20 cellular contexts compared by ENCODE assay signal in the genomic region with DNA sequence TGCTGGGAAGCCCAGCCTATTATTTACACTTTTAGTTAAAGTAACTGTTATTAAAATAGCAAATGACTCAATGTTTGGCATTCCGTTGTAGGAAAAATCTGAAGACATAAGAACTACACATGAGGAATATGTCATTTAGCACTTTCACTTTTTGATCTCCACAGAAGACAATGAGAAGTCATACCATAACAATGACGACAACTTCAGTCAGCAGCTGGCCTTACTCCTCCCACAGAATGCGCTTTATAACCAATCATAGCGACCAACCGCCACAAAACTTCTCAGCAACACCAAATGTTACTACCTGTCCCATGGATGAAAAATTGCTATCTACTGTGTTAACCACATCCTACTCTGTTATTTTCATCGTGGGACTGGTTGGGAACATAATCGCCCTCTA. TPM values are rescaled to one million over a fixed set of nuclear protein-coding genes. Genes with fewer than 3 reads are reported as not detected.
DNase-seq lines count a peak whose midpoint lies in the region; TF ChIP-seq lines count a peak whose summit lies in the region.
"Had no signal": no experiment of that assay in that cellular context is flagged by ENCODE, and none has a peak within 500 bp of the region (broad histone marks: within the 10 kb centered on the region; RNA-seq: fewer than 3 reads in every experiment).

No MANE protein-coding gene starts in this region.

- H3K4me3 ChIP-seq in AG10803 (ENCODE audit: low read length), result no peak overlapping the region
- H3K4me3 ChIP-seq in fibroblast of pulmonary artery (replicated peaks; ENCODE audit: low read depth, low read length), result no peak overlapping the region
- H3K4me3 ChIP-seq: body of pancreas, right atrium auricular region had no signal

- no peak overlapping the region for H4K5ac ChIP-seq in H9 (ENCODE audit: insufficient read length, low read depth, low read length)

- POLR2A ChIA-PET in activated CD4-positive, alpha-beta memory T cell treated with anti-CD3 and anti-CD28 coated beads for 36 hours (lab: Charles Lee), result no interaction called here

- no peaks in the 10 kb centered on the region for H3K27me3 Mint-ChIP-seq in activated CD4-positive, alpha-beta memory T cell treated with anti-CD3 and anti-CD28 coated beads for 36 hours
- no peaks in the 10 kb centered on the region for H3K27me3 Mint-ChIP-seq in H9 (ENCODE audit: low read depth)
- H3K27me3 Mint-ChIP-seq: memory B cell; stimulated activated memory B cell treated with anti-CD40 and anti-IgM and Interleukin-4, amounts not matched to agents 10 μg/mL and 1 μg/mL and 100 μg/mL, for 72 hours had no signal

- peaks cover 26% of the 10 kb centered on the region for H3K4me1 Mint-ChIP-seq in activated CD4-positive, alpha-beta memory T cell treated with anti-CD3 and anti-CD28 coated beads for 36 hours (ENCODE audit: low read depth)
- peaks cover 0 to 3% of the 10 kb centered on the region in 2 experiments; a peak in 1 of 4 replicates for H3K4me1 Mint-ChIP-seq in H9

- H3K9me3 Mint-ChIP-seq in activated CD4-positive, alpha-beta memory T cell treated with anti-CD3 and anti-CD28 coated beads for 36 hours, result no peaks in the 10 kb centered on the region
- H3K9me3 Mint-ChIP-seq in H9, result peaks cover 40 to 49% of the 10 kb centered on the region in 2 experiments
- H3K9me3 Mint-ChIP-seq: memory B cell; stimulated activated memory B cell treated with anti-CD40 and anti-IgM and Interleukin-4, amounts not matched to agents 10 μg/mL and 1 μg/mL and 100 μg/mL, for 72 hours had no signal

- H2BK5ac ChIP-seq in H9 (ENCODE audit: insufficient read length, low read length), result no peak overlapping the region

- H4K91ac ChIP-seq in H9 (ENCODE audit: insufficient read length, low read depth, low read length), result no peak overlapping the region

- no peak overlapping the region for H3K4ac ChIP-seq in H9 (ENCODE audit: low read depth, low read length)

- WGBS in H9 (ENCODE audit: extremely low coverage, insufficient read length, low lambda C conversion rate), result no CpG with 5 or more reads among the region's 7 CpGs

- intact Hi-C loops in activated CD4-positive, alpha-beta memory T cell treated with anti-CD3 and anti-CD28 coated beads for 36 hours (cut with micrococcal nuclease), result no loop called here

- no peak overlapping the region for H3K14ac ChIP-seq in H9 (ENCODE audit: insufficient read depth, low read length)

- no peaks in the 10 kb centered on the region for H3K4me1 ChIP-seq in H9 (ENCODE audit: insufficient read depth, low read length)
- H3K4me1 ChIP-seq: body of pancreas, foreskin keratinocyte had no signal

- no peaks in the 10 kb centered on the region for H3K27me3 ChIP-seq in H9 (ENCODE audit: insufficient read depth, low read length)
- H3K27me3 ChIP-seq: body of pancreas, foreskin keratinocyte, neutrophil, right atrium auricular region had no signal

- H3K4me3 Mint-ChIP-seq in activated CD4-positive, alpha-beta memory T cell treated with anti-CD3 and anti-CD28 coated beads for 36 hours, result no peak overlapping the region
- no peak overlapping the region for H3K4me3 Mint-ChIP-seq in H9
- H3K4me3 Mint-ChIP-seq: CD14-positive monocyte; memory B cell; stimulated activated memory B cell treated with anti-CD40 and anti-IgM and Interleukin-4, amounts not matched to agents 10 μg/mL and 1 μg/mL and 100 μg/mL, for 72 hours had no signal

- no peaks in the 10 kb centered on the region for H3K79me1 ChIP-seq in H9 (ENCODE audit: insufficient read depth, low read depth, low read length, poor library complexity, severe bottlenecking)

- H3K27ac Mint-ChIP-seq in activated CD4-positive, alpha-beta memory T cell treated with anti-CD3 and anti-CD28 coated beads for 36 hours, result no peak overlapping the region
- H3K27ac Mint-ChIP-seq in H9, result no peak overlapping the region
- H3K27ac Mint-ChIP-seq: CD14-positive monocyte; memory B cell; stimulated activated memory B cell treated with anti-CD40 and anti-IgM and Interleukin-4, amounts not matched to agents 10 μg/mL and 1 μg/mL and 100 μg/mL, for 72 hours had no signal

- H3K18ac ChIP-seq in H9 (ENCODE audit: insufficient read length, low read depth, low read length), result no peak overlapping the region

- no peaks in the 10 kb centered on the region for H3K23me2 ChIP-seq in H9 (ENCODE audit: insufficient read length, low read depth, low read length, poor library complexity, severe bottlenecking)

- H3K4me2 ChIP-seq in H9 (ENCODE audit: insufficient read depth, insufficient read length, low read length), result no peak overlapping the region

- no peak overlapping the region for H2BK15ac ChIP-seq in H9 (ENCODE audit: low read depth, low read length)

- H2BK12ac ChIP-seq in H9 (ENCODE audit: insufficient read length, low read depth, low read length), result no peak overlapping the region

- no peak overlapping the region for H3K23ac ChIP-seq in H9 (ENCODE audit: insufficient read length, low read depth, low read length)

- DNase-seq in A172 (ENCODE audit: low spot score) (peak; percentile 11), AG10803 (ENCODE audit: low read depth) (peak; percentile 3), fibroblast of pulmonary artery (ENCODE audit: low read depth) (peak; percentile 47), DMS53 treated with DMSO at 0.1 percent for 48 hours (lab: John Stamatoyannopoulos, UW; ENCODE audit: unreplicated experiment) (no peak), H9 (no peak), NCI-H1694 (lab: John Stamatoyannopoulos, UW) (no peak)
- DNase-seq in activated CD4-positive, alpha-beta memory T cell treated with anti-CD3 and anti-CD28 coated beads for 36 hours, result peak; percentile 54
- DNase-seq: activated T-cell treated with anti-CD3 and anti-CD28 coated beads for 4 hours; body of pancreas; foreskin keratinocyte; NCI-H2171; NCI-H82; stimulated activated CD4-positive, alpha-beta T cell treated with anti-CD3 and anti-CD28 coated beads, Interleukin-4, amount 100 ng/mL, for 4 hours; SW 1271 had no signal

- TF ChIP-seq CTCF in AG10803 (conservative IDR thresholded peaks at IDR 0.05; ENCODE audit: low read length) (no peak), fibroblast of pulmonary artery (IDR thresholded peaks at IDR 0.05; ENCODE audit: low read length, missing control alignments) (no peak), H9 (conservative IDR thresholded peaks at IDR 0.05) (no peak)

- no peak overlapping the region for H3K56ac ChIP-seq in H9 (ENCODE audit: insufficient read length, low read depth, low read length)

- H4K8ac ChIP-seq in H9 (replicated peaks; ENCODE audit: insufficient read length, low read depth, low read length), result no peak overlapping the region

- H2AK5ac ChIP-seq in H9 (ENCODE audit: insufficient read length, low read length), result no peak overlapping the region

- CTCF ChIA-PET in activated CD4-positive, alpha-beta memory T cell treated with anti-CD3 and anti-CD28 coated beads for 36 hours (lab: Charles Lee), result no interaction called here

- no peak overlapping the region for H3K27ac ChIP-seq in H9 (ENCODE audit: insufficient read length, low read depth, low read length)
- H3K27ac ChIP-seq: body of pancreas, foreskin keratinocyte, neutrophil, right atrium auricular region had no signal

- no peaks in the 10 kb centered on the region for H4K20me1 ChIP-seq in H9 (ENCODE audit: control insufficient read depth, insufficient read depth, insufficient read length)

- no peak overlapping the region for H3T11ph ChIP-seq in H9 (ENCODE audit: low read length)

- H2AFZ ChIP-seq in H9 (ENCODE audit: low read length), result no peak overlapping the region

- H2BK120ac ChIP-seq in H9 (ENCODE audit: low read depth, low read length, poor library complexity, severe bottlenecking), result no peak overlapping the region

- no peak overlapping the region for H3K9ac ChIP-seq in H9 (ENCODE audit: extremely low read depth, insufficient read length, low read length)

- no peaks in the 10 kb centered on the region for H3K9me3 ChIP-seq in H9 (ENCODE audit: control insufficient read depth, low read depth, low read length)
- H3K9me3 ChIP-seq: body of pancreas, neutrophil, right atrium auricular region had no signal

- H3K79me2 ChIP-seq in H9 (ENCODE audit: insufficient read depth, low read length), result no peaks in the 10 kb centered on the region

- H2BK20ac ChIP-seq in H9 (ENCODE audit: low read depth, low read length, poor library complexity, severe bottlenecking), result no peak overlapping the region

- H3K36me3 Mint-ChIP-seq in activated CD4-positive, alpha-beta memory T cell treated with anti-CD3 and anti-CD28 coated beads for 36 hours, result peaks cover 7% of the 10 kb centered on the region
- H3K36me3 Mint-ChIP-seq in H9 (ENCODE audit: insufficient read depth in 1 of 3, low read depth in 3 of 3), result peaks cover 0 to 5% (median 3%) of the 10 kb centered on the region in 3 experiments; a peak in 2 of 7 replicates

RNA-seq across cellular contexts. Expression of gene GPR34, which starts 6.7 kb away (rescaled TPM):
- total RNA-seq in A172 (2014; rRNA removed; shearing (Covaris generic)), result not detected in 2 replicates
- under 1 TPM; 0.24 to 0.36 TPM for total RNA-seq in activated CD4-positive, alpha-beta memory T cell treated with anti-CD3 and anti-CD28 coated beads for 36 hours
- total RNA-seq in H9 (2021), result not detected in 2 replicates
- total RNA-seq: foreskin keratinocyte, HepG2 had no signal

RNA-seq across cellular contexts. Expression of gene GPR82, which starts 28.5 kb away (rescaled TPM):
- total RNA-seq in A172 (2014; rRNA removed; shearing (Covaris generic)), result not detected in 2 replicates
- total RNA-seq in activated CD4-positive, alpha-beta memory T cell treated with anti-CD3 and anti-CD28 coated beads for 36 hours, result under 1 TPM; 0.07 to 0.19 TPM
- total RNA-seq in H9 (2021), result not detected in 2 replicates
- total RNA-seq: foreskin keratinocyte, HepG2 had no signal

Comparison
In these comparisons a context has a peak if more than half of its experiments do, and no peak if none do; other contexts are left out.
1. DNase-seq: peak in A172 (single experiment), AG10803 (single experiment), activated CD4-positive, alpha-beta memory T cell treated with anti-CD3 and anti-CD28 coated beads for 36 hours (single experiment) and fibroblast of pulmonary artery (single experiment); none in DMS53 treated with DMSO at 0.1 percent for 48 hours (single experiment), H9 (single experiment) and NCI-H1694 (single experiment).